Comparison of ENCODE assay signal across 9 cellular contexts in genomic region chr5:136080483-136081180, GRCh38. TPM values are rescaled to one million over a fixed set of nuclear protein-coding genes. Genes with fewer than 3 reads are reported as not detected.
DNase-seq lines count a peak whose midpoint lies in the region; TF ChIP-seq lines count a peak whose summit lies in the region.
"Had no signal": no experiment of that assay in that cellular context is flagged by ENCODE, and none has a peak within 500 bp of the region (broad histone marks: within the 10 kb centered on the region; RNA-seq: fewer than 3 reads in every experiment).

No MANE protein-coding gene starts in this region.

- H3K4me3 ChIP-seq in GM23248 (peak overlapping the region; percentile 70), MG63 (peak overlapping the region; percentile 45)

- H3K27me3 ChIP-seq in GM23248 (replicated peaks; ENCODE audit: insufficient read depth), result no peaks in the 10 kb centered on the region
- H3K27me3 ChIP-seq in MG63, result no peaks in the 10 kb centered on the region

- peak overlapping the region; percentile 72 for H2AFZ ChIP-seq in GM23248

- no peak for TF ChIP-seq CTCF in nephron progenitor cell (IDR thresholded peaks at IDR 0.05)

- no peaks in the 10 kb centered on the region for H3K9me2 ChIP-seq in GM23248 (ENCODE audit: insufficient read depth)

- H3K4me2 ChIP-seq in GM23248 (ENCODE audit: unreplicated experiment), result peak overlapping the region; percentile 78

- H3K4me1 Mint-ChIP-seq in nephron progenitor cell, result no peaks in the 10 kb centered on the region

- H3K36me3 Mint-ChIP-seq in nephron progenitor cell (ENCODE audit: low read depth), result no peaks in the 10 kb centered on the region

- peak overlapping the region; percentile 86 for H3K9ac ChIP-seq in GM23248

- H3K4me3 Mint-ChIP-seq in nephron progenitor cell, result peak overlapping the region; percentile 77

- peak; percentile 90 for DNase-seq in GM03348 (ENCODE audit: low spot score)
- peak; percentile 91 for DNase-seq in GM23248
- DNase-seq in MG63, result peak; percentile 93
- DNase-seq in activated T-cell treated with anti-CD3 and anti-CD28 coated beads for 4 hours, result peak; percentile 31
- DNase-seq in fibroblast of peridontal ligament (ENCODE audit: extremely low read depth), result peak; percentile 91
- peak; percentile 36 for DNase-seq in nephron progenitor cell
- DNase-seq in stromal cell of bone marrow (ENCODE audit: low read depth), result peak; percentile 80
- no peak for DNase-seq in NCI-H2029 (lab: John Stamatoyannopoulos, UW)

- H3F3A ChIP-seq in GM23248 (ENCODE audit: insufficient read depth), result peaks cover 54% of the 10 kb centered on the region

- H3K9me3 ChIP-seq in GM23248 (ENCODE audit: low read depth) (no peaks in the 10 kb centered on the region), MG63 (no peaks in the 10 kb centered on the region)

- H3K27me3 Mint-ChIP-seq in nephron progenitor cell (ENCODE audit: low read depth, poor library complexity), result peaks cover 24% of the 10 kb centered on the region

- H3K36me3 ChIP-seq in GM23248 (ENCODE audit: low read depth) (no peaks in the 10 kb centered on the region), MG63 (no peaks in the 10 kb centered on the region)

- no peak overlapping the region for H3K27ac Mint-ChIP-seq in nephron progenitor cell

- H3K79me2 ChIP-seq in GM23248 (ENCODE audit: insufficient read depth), result no peaks in the 10 kb centered on the region

- H3K27ac ChIP-seq in GM23248, result peak overlapping the region; percentile 81
- H3K27ac ChIP-seq: VCaP had no signal

- H4K20me1 ChIP-seq in GM23248 (ENCODE audit: insufficient read depth), result no peaks in the 10 kb centered on the region

- 45 to 53% methylated on average over 34 of the region's 34 CpGs for WGBS in GM23248 (ENCODE audit: low coverage in 1 of 2, low lambda C conversion rate in 2 of 2, missing lambda C conversion rate in 2 of 2), 2 experiments

- in situ Hi-C loops in GM23248 (cut with MboI), result loop anchor here (10.0 kb wide), 1 partner anchor 186 kb away; the partner anchor contains the start of gene IL9

- H3K9me3 Mint-ChIP-seq in nephron progenitor cell, result no peaks in the 10 kb centered on the region

- no peaks in the 10 kb centered on the region for H3K4me1 ChIP-seq in GM23248 (ENCODE audit: insufficient read depth)

RNA-seq across cellular contexts. Expression of gene TGFBI, which starts 51.8 kb away (rescaled TPM):
- 7,109 and 7,351 TPM in 2 replicates for total RNA-seq in GM23248 (2014; rRNA removed; shearing (Covaris generic))
- polyA plus RNA-seq in GM23248 (2016; fragmentation: Nextera tagmentation; extraction: Ambion mirVana), result 7,159 and 7,358 TPM in 2 replicates
- total RNA-seq in MG63 (2014; rRNA removed; shearing (Covaris generic); ENCODE audit: low replicate concordance), result 2,057 and 2,194 TPM in 2 replicates

RNA-seq across cellular contexts. Expression of gene SMAD5, which starts 52.0 kb away (rescaled TPM):
- total RNA-seq in GM23248 (2014; rRNA removed; shearing (Covaris generic)), result 50.5 and 53.1 TPM in 2 replicates
- polyA plus RNA-seq in GM23248 (2016; fragmentation: Nextera tagmentation; extraction: Ambion mirVana), result 44.0 and 50.0 TPM in 2 replicates
- total RNA-seq in MG63 (2014; rRNA removed; shearing (Covaris generic); ENCODE audit: low replicate concordance), result 46.4 and 78.3 TPM in 2 replicates
